2 cellular contexts compared by ENCODE assay signal in the genomic region with DNA sequence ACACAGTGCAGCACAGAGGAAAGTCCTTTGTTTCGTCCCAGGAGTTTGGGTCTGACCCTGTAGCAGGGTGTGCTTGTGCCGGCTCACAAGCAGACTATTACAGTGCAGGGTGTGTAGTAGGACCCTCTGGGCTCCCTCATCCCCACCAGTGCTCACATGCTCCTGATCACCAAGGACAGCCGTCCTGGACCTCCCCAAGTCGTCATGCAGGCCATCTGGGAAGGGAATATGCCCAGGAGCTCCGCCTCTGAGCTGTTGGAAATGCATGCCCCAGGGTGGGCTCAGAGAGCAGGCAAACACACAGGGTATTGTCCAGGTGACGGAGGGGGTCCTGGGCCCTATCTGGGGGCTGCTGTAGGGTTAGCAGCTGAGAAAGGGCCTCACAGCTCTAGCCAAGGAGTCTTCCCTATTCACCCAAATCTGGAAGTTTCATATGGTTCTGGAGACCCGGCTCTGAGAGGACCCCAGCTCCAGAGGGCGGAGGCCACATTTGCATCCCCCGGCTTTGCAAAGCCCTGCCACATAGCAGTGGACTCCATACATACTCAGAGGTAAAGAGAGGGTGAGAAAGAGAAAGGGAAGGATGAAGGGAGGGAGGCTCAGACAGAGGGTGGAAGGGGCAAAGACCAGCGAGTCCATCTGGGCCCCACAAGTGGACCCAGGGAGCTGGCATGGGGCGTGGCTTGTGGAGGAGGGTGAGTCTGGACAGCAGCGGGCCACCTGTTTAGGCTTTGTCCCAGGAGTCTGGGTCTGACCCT.
TF ChIP-seq lines count a peak whose summit lies in the region.

No MANE protein-coding gene starts in this region.

TF ChIP-seq in WTC11, 78 proteins besides CTCF, POLR2A, EP300 and RAD21 (continued from another document):
- TF ChIP-seq AR (CRISPR knock-in tag; IDR thresholded peaks at IDR 0.05), result no peak
TF ChIP-seq in WTC11: peak in this region for 1.

TF ChIP-seq in HepG2, 621 proteins besides CTCF, POLR2A, EP300 and RAD21:
- TF ChIP-seq LCORL (IDR thresholded peaks at IDR 0.05), result no peak
- 0 out of 2 replicates have a peak, but pooled peaks have one; percentile 24 for TF ChIP-seq LCORL (CRISPR knock-in tag; IDR thresholded peaks at IDR 0.05)
- no peak for TF ChIP-seq ARNT (IDR thresholded peaks at IDR 0.05)
- no peak for TF ChIP-seq RFX1 (IDR thresholded peaks at IDR 0.05)
- no peak for TF ChIP-seq SP2 (CRISPR knock-in tag; IDR thresholded peaks at IDR 0.05)
- TF ChIP-seq ZZZ3 (CRISPR knock-in tag; IDR thresholded peaks at IDR 0.05; ENCODE audit: borderline replicate concordance), result no peak
- no peak for TF ChIP-seq ZNF335 (CRISPR knock-in tag; IDR thresholded peaks at IDR 0.05)
- peak; percentile 5; the same call in 1 of the 2 replicates for TF ChIP-seq UBTF (CRISPR knock-in tag; IDR thresholded peaks at IDR 0.05)
- TF ChIP-seq SALL1 (CRISPR knock-in tag; IDR thresholded peaks at IDR 0.05), result 0 out of 2 replicates have a peak, but pooled peaks have one; percentile 2
- TF ChIP-seq ZNF274 (CRISPR knock-in tag; IDR thresholded peaks at IDR 0.05), result no peak
- 0 out of 2 replicates have a peak, but pooled peaks have one; percentile 25 for TF ChIP-seq ZBTB7A (CRISPR knock-in tag; IDR thresholded peaks at IDR 0.05)
- peak; percentile 93 for TF ChIP-seq ZNF263 (CRISPR knock-in tag; IDR thresholded peaks at IDR 0.05)
- TF ChIP-seq CBX5 (CRISPR knock-in tag; IDR thresholded peaks at IDR 0.05; ENCODE audit: borderline replicate concordance), result no peak
- no peak for TF ChIP-seq ZNF260 (CRISPR knock-in tag; IDR thresholded peaks at IDR 0.05; ENCODE audit: borderline replicate concordance, low read depth)
- TF ChIP-seq PATZ1 (CRISPR knock-in tag; IDR thresholded peaks at IDR 0.05), result peak; percentile 30; the same call in 1 of the 2 replicates
- no peak for TF ChIP-seq CCAR2 (optimal IDR thresholded peaks at IDR 0.05; ENCODE audit: low read depth, low read length)
- TF ChIP-seq RAD51 (IDR thresholded peaks at IDR 0.05; ENCODE audit: borderline replicate concordance), result no peak
- 0 out of 2 replicates have a peak, but pooled peaks have one; percentile 17 for TF ChIP-seq ZNF350 (CRISPR knock-in tag; IDR thresholded peaks at IDR 0.05; ENCODE audit: borderline replicate concordance, low read depth)
- no peak for TF ChIP-seq HCFC1 (IDR thresholded peaks at IDR 0.05; ENCODE audit: low read depth, low read length)
- no peak for TF ChIP-seq TOE1 (CRISPR knock-in tag; IDR thresholded peaks at IDR 0.05)
- no peak for TF ChIP-seq ZNF264 (CRISPR knock-in tag; IDR thresholded peaks at IDR 0.05)
- no peak for TF ChIP-seq ZSCAN22 (CRISPR knock-in tag; IDR thresholded peaks at IDR 0.05)
- no peak for TF ChIP-seq ZNF724P (CRISPR knock-in tag; IDR thresholded peaks at IDR 0.05; ENCODE audit: borderline replicate concordance)
- TF ChIP-seq, protein P1, sequence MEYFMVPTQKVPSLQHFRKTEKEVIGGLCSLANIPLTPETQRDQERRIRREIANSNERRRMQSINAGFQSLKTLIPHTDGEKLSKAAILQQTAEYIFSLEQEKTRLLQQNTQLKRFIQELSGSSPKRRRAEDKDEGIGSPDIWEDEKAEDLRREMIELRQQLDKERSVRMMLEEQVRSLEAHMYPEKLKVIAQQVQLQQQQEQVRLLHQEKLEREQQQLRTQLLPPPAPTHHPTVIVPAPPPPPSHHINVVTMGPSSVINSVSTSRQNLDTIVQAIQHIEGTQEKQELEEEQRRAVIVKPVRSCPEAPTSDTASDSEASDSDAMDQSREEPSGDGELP (IDR thresholded peaks at IDR 0.05; ENCODE audit: borderline replicate concordance, low read depth), result no peak; the same call in 1 of the 2 replicates
- TF ChIP-seq, protein P2, sequence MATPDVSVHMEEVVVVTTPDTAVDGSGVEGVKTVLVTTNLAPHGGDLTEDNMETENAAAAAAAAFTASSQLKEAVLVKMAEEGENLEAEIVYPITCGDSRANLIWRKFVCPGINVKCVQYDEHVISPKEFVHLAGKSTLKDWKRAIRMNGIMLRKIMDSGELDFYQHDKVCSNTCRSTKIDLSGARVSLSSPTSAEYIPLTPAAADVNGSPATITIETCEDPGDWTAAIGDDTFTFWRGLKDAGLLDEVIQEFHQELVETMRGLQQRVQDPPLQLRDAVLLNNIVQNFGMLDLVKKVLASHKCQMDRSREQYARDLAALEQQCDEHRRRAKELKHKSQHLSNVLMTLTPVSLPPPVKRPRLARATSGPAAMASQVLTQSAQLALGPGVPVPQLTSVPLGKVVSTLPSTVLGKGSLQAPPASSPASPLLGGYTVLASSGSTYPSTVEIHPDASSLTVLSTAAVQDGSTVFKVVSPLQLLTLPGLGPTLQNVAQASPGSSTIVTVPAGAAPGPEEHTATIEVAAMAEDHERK (CRISPR knock-in tag; IDR thresholded peaks at IDR 0.05; ENCODE audit: low read depth), result no peak
- TF ChIP-seq ZNF687 (CRISPR knock-in tag; IDR thresholded peaks at IDR 0.05), result peak; percentile 13; the same call in 1 of the 2 replicates
- no peak for TF ChIP-seq NCOA5 (CRISPR knock-in tag; IDR thresholded peaks at IDR 0.05)
- peak; percentile 66 for TF ChIP-seq ZNF501 (CRISPR knock-in tag; IDR thresholded peaks at IDR 0.05)
- TF ChIP-seq KDM4B (CRISPR knock-in tag; IDR thresholded peaks at IDR 0.05), result no peak
- no peak for TF ChIP-seq ZNF10 (CRISPR knock-in tag; IDR thresholded peaks at IDR 0.05; ENCODE audit: borderline replicate concordance, low read depth)
- TF ChIP-seq ZNF296 (CRISPR knock-in tag; conservative IDR thresholded peaks at IDR 0.05), result no peak
- TF ChIP-seq ZNF552 (CRISPR knock-in tag; IDR thresholded peaks at IDR 0.05; ENCODE audit: borderline replicate concordance), result no peak
- TF ChIP-seq, protein P3, sequence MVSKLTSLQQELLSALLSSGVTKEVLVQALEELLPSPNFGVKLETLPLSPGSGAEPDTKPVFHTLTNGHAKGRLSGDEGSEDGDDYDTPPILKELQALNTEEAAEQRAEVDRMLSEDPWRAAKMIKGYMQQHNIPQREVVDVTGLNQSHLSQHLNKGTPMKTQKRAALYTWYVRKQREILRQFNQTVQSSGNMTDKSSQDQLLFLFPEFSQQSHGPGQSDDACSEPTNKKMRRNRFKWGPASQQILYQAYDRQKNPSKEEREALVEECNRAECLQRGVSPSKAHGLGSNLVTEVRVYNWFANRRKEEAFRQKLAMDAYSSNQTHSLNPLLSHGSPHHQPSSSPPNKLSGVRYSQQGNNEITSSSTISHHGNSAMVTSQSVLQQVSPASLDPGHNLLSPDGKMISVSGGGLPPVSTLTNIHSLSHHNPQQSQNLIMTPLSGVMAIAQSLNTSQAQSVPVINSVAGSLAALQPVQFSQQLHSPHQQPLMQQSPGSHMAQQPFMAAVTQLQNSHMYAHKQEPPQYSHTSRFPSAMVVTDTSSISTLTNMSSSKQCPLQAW (CRISPR knock-in tag; IDR thresholded peaks at IDR 0.05), result 0 out of 2 replicates have a peak, but pooled peaks have one; percentile 6
- TF ChIP-seq ZNF230 (CRISPR knock-in tag; IDR thresholded peaks at IDR 0.05), result no peak
- no peak for TF ChIP-seq SKI (IDR thresholded peaks at IDR 0.05; ENCODE audit: partially characterized antibody)
- TF ChIP-seq KAT8 (CRISPR knock-in tag; IDR thresholded peaks at IDR 0.05), result 0 out of 2 replicates have a peak, but pooled peaks have one; percentile 27
- TF ChIP-seq HNF4A (CRISPR knock-in tag; IDR thresholded peaks at IDR 0.05), result peak; percentile 64
- TF ChIP-seq SAP130 (CRISPR knock-in tag; IDR thresholded peaks at IDR 0.05; ENCODE audit: low read depth), result peak; percentile 46
TF ChIP-seq in HepG2: peak in this region for 13.
